3 cellular contexts compared by ENCODE assay signal in genomic region chr1:148710772-148711523, GRCh38. TPM values are rescaled to one million over a fixed set of nuclear protein-coding genes. Genes with fewer than 3 reads are reported as not detected.
"Had no signal": no experiment of that assay in that cellular context is flagged by ENCODE, and none has a peak within 500 bp of the region (broad histone marks: within the 10 kb centered on the region; RNA-seq: fewer than 3 reads in every experiment).

No MANE protein-coding gene starts in this region.

RNA-seq across cellular contexts. Expression of gene NUDT4B, which starts 37.6 kb away (rescaled TPM):
- total RNA-seq: activated CD8-positive, alpha-beta T cell treated with anti-CD3 and anti-CD28 coated beads, Interleukin-2, amount 10 ng/mL, durations not matched to agents 7 days and 5 days; activated naive CD4-positive, alpha-beta T cell treated with anti-CD3 and anti-CD28 coated beads for 36 hours; WTC11 had no signal
